22 cellular contexts compared by ENCODE assay signal in genomic region chrX:75957107-75957610, GRCh38.
"Had no signal": no experiment of that assay in that cellular context is flagged by ENCODE, and none has a peak within 500 bp of the region (broad histone marks: within the 10 kb centered on the region; RNA-seq: fewer than 3 reads in every experiment).

No MANE protein-coding gene starts in this region.

- H3K36me3 ChIP-seq: esophagus muscularis mucosa, gastroesophageal sphincter, neutrophil, right atrium auricular region, sigmoid colon, thoracic aorta, transverse colon had no signal

- H3K27ac ChIP-seq: epithelial cell of prostate, esophagus muscularis mucosa, gastroesophageal sphincter, neutrophil, right atrium auricular region, sigmoid colon, skin epidermis, thoracic aorta, transverse colon had no signal

- H3K4me1 ChIP-seq: esophagus muscularis mucosa, gastroesophageal sphincter, right atrium auricular region, sigmoid colon, transverse colon had no signal

- H3K4me3 ChIP-seq: esophagus muscularis mucosa, gastroesophageal sphincter, lung, right atrium auricular region, sigmoid colon, skin epidermis, thoracic aorta, transverse colon had no signal

- DNase-seq: effector memory CD8-positive, alpha-beta T cell; foreskin fibroblast; glutamatergic neuron; immature natural killer cell; left ventricle myocardium superior; naive thymus-derived CD4-positive, alpha-beta T cell; nephron progenitor cell; posterior cingulate gyrus; sigmoid colon; stimulated activated CD4-positive, alpha-beta T cell treated with anti-CD3 and anti-CD28 coated beads, Interleukin-2, amount 100 ng/mL, for 24 hours; stimulated activated CD4-positive, alpha-beta T cell treated with anti-CD3 and anti-CD28 coated beads, Interleukin-4, amount 100 ng/mL, for 4 hours; stimulated activated naive B cell treated with anti-CD40 and anti-IgM and Interleukin-4, amounts not matched to agents 10 μg/mL and 1 μg/mL and 100 μg/mL, for 72 hours; stimulated activated naive CD8-positive, alpha-beta T cell treated with anti-CD3 and anti-CD28 coated beads, Interleukin-15, amount 100 ng/mL, for 72 hours; transverse colon had no signal

- H3K27me3 ChIP-seq: esophagus muscularis mucosa, gastroesophageal sphincter, neutrophil, right atrium auricular region, sigmoid colon, transverse colon had no signal

- ATAC-seq: effector memory CD8-positive, alpha-beta T cell; gastroesophageal sphincter; left ventricle myocardium superior; naive thymus-derived CD4-positive, alpha-beta T cell; stimulated activated naive B cell treated with anti-CD40 and anti-IgM and Interleukin-4, amounts not matched to agents 10 μg/mL and 1 μg/mL and 100 μg/mL, for 72 hours; stimulated activated naive CD8-positive, alpha-beta T cell treated with anti-CD3 and anti-CD28 coated beads, Interleukin-15, amount 100 ng/mL, for 72 hours had no signal

- H3K9me3 ChIP-seq: gastroesophageal sphincter, neutrophil, right atrium auricular region, sigmoid colon, thoracic aorta, transverse colon had no signal
